Comparison of ENCODE assay signal across 2 cellular contexts in genomic region chr19:55312621-55313117, GRCh38.
TF ChIP-seq lines count a peak whose summit lies in the region.

No MANE protein-coding gene starts in this region.

TF ChIP-seq in GM23338, 12 proteins besides CTCF, POLR2A, EP300 and RAD21:
- TF ChIP-seq EZH2phosphoT487 (IDR thresholded peaks at IDR 0.05; ENCODE audit: unreplicated experiment): no peak
- TF ChIP-seq ZNF331 (CRISPR knock-in tag; IDR thresholded peaks at IDR 0.05; ENCODE audit: low read depth): no peak

TF ChIP-seq in HCT116, 20 proteins besides CTCF, POLR2A, EP300 and RAD21:
- TF ChIP-seq ATF3 (IDR thresholded peaks at IDR 0.05): no peak
- TF ChIP-seq ZNF274 (IDR thresholded peaks at IDR 0.05; ENCODE audit: low read depth, low read length): no peak
- no peak for TF ChIP-seq ELF1 (IDR thresholded peaks at IDR 0.05; ENCODE audit: borderline replicate concordance, low read depth)
- TF ChIP-seq POLR2AphosphoS5 (IDR thresholded peaks at IDR 0.05; ENCODE audit: low read depth, low read length): no peak
- no peak for TF ChIP-seq EZH2phosphoT487 (IDR thresholded peaks at IDR 0.05; ENCODE audit: borderline replicate concordance)
- TF ChIP-seq REST (IDR thresholded peaks at IDR 0.05; ENCODE audit: low read depth): no peak
- no peak for TF ChIP-seq SRF (IDR thresholded peaks at IDR 0.05; ENCODE audit: low read depth)
- no peak for TF ChIP-seq SP1 (IDR thresholded peaks at IDR 0.05; ENCODE audit: low read depth)
- TF ChIP-seq CEBPB (IDR thresholded peaks at IDR 0.05; ENCODE audit: low read depth): no peak
- no peak for TF ChIP-seq MAX (IDR thresholded peaks at IDR 0.05)
- no peak for TF ChIP-seq EZH2 (IDR thresholded peaks at IDR 0.05)
- TF ChIP-seq ZBTB33 (IDR thresholded peaks at IDR 0.05; ENCODE audit: extremely low read depth, insufficient replicate concordance, low read length): no peak
- no peak for TF ChIP-seq FOSL1 (IDR thresholded peaks at IDR 0.05; ENCODE audit: low read depth)
- TF ChIP-seq CBX3 (IDR thresholded peaks at IDR 0.05; ENCODE audit: low read depth): no peak
- TF ChIP-seq JUND (IDR thresholded peaks at IDR 0.05): no peak
- TF ChIP-seq YY1 (IDR thresholded peaks at IDR 0.05; ENCODE audit: extremely low read depth, insufficient replicate concordance, low read depth, low read length): no peak
- no peak for TF ChIP-seq ZFX (IDR thresholded peaks at IDR 0.05)
